In the genomic region with DNA sequence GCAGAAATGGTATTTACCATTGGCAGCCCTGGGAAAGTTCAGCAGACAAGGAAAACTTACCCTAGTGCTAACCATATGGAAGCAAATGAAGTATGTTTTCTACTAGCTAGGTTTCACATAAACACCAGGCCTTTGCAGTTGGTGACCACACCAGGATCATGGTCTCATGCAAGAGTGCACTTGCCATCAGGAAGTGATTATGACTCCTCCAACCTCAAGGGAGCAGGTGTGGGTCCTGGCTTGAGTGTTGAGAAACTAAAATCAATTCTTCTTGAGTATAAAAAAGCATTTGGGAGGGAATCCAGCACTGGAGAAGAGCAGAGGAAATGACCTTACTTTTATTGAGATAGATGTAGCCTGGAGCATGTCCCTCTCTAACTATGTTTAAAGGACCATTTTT, we compare ENCODE assay signal across 12 cellular contexts. TPM values are rescaled to one million over a fixed set of nuclear protein-coding genes. Genes with fewer than 3 reads are reported as not detected.
DNase-seq lines count a peak whose midpoint lies in the region; ATAC-seq and TF ChIP-seq lines count a peak whose summit lies in the region.
"Had no signal": no experiment of that assay in that cellular context is flagged by ENCODE, and none has a peak within 500 bp of the region (broad histone marks: within the 10 kb centered on the region; RNA-seq: fewer than 3 reads in every experiment).

No MANE protein-coding gene starts in this region.

- H3K27ac ChIP-seq in body of pancreas (no peak overlapping the region), prostate gland (no peak overlapping the region)

- TF ChIP-seq POLR2A in body of pancreas (IDR thresholded peaks at IDR 0.05) (no peak), prostate gland (IDR thresholded peaks at IDR 0.05) (no peak)

- DNase-seq in HFF-Myc (ENCODE audit: extremely low read depth, low read depth) (peak; percentile 55), kidney tubule cell (ENCODE audit: low spot score) (peak; percentile 65), NCI-H187 treated with DMSO at 0.1 percent for 48 hours (lab: John Stamatoyannopoulos, UW) (no peak), body of pancreas (no peak), GM13976 (ENCODE audit: low spot score) (no peak), prostate gland (ENCODE audit: low spot score) (no peak)
- DNase-seq: activated gamma-delta T cell, esophagus squamous epithelium, NCI-H1694 treated with DMSO at 0.1 percent for 48 hours, T-helper 17 cell had no signal

- intact Hi-C loops in body of pancreas (cut with DNase I) (no loop called here), prostate gland (cut with DNase I) (no loop called here)

- H3K4me3 ChIP-seq in HFF-Myc (replicated peaks; ENCODE audit: low read depth, low read length) = no peak overlapping the region
- no peak overlapping the region for H3K4me3 ChIP-seq in body of pancreas
- no peak overlapping the region for H3K4me3 ChIP-seq in prostate gland
- H3K4me3 ChIP-seq: esophagus squamous epithelium had no signal

- no peaks in the 10 kb centered on the region for H3K9me3 ChIP-seq in body of pancreas
- no peaks in the 10 kb centered on the region for H3K9me3 ChIP-seq in prostate gland
- H3K9me3 ChIP-seq: esophagus squamous epithelium had no signal

- no peaks in the 10 kb centered on the region for H3K27me3 ChIP-seq in body of pancreas
- no peaks in the 10 kb centered on the region for H3K27me3 ChIP-seq in prostate gland (replicated peaks; ENCODE audit: insufficient read depth)
- H3K27me3 ChIP-seq: esophagus squamous epithelium had no signal

- H3K4me1 ChIP-seq in body of pancreas (no peaks in the 10 kb centered on the region), prostate gland (replicated peaks) (no peaks in the 10 kb centered on the region)

- peak; percentile 86 for ATAC-seq in GM19023 (IDR thresholded peaks at IDR 0.05; ENCODE audit: unreplicated experiment)
- peak; percentile 93 for ATAC-seq in HG03469 (IDR thresholded peaks at IDR 0.05; ENCODE audit: unreplicated experiment)
- no peak for ATAC-seq in body of pancreas
- ATAC-seq: T-helper 17 cell had no signal

- H3K36me3 ChIP-seq in body of pancreas (replicated peaks in 1 of 2; ENCODE audit: insufficient read depth in 1 of 2, low read depth in 2 of 2) (no peaks in the 10 kb centered on the region), prostate gland (no peaks in the 10 kb centered on the region)
- H3K36me3 ChIP-seq: esophagus squamous epithelium had no signal

- in situ Hi-C loops in GM13976 (cut with MboI; ENCODE audit: low sequenced_read_pairs, unreplicated experiment) = no loop called here

- no peak for TF ChIP-seq CTCF in HFF-Myc (IDR thresholded peaks at IDR 0.05; ENCODE audit: low read depth, low read length, missing control alignments)
- TF ChIP-seq CTCF in body of pancreas (IDR thresholded peaks at IDR 0.05) = no peak
- TF ChIP-seq CTCF in GM13976 (IDR thresholded peaks at IDR 0.05; ENCODE audit: borderline replicate concordance, control extremely low read depth, extremely low read depth, insufficient read depth, missing control alignments) = no peak
- no peak for TF ChIP-seq CTCF in prostate gland (IDR thresholded peaks at IDR 0.05)

RNA-seq across cellular contexts. Expression of gene SPAG16, which starts 56.8 kb away (rescaled TPM):
- 10 to 100 TPM; 15.5 to 22.8 TPM for total RNA-seq in body of pancreas
- 10 to 100 TPM; 27.1 to 29.2 TPM for total RNA-seq in prostate gland

Comparison
In these comparisons a context has a peak if more than half of its experiments do, and no peak if none do; other contexts are left out.
1. DNase-seq: peak in HFF-Myc (single experiment) and kidney tubule cell (single experiment); none in NCI-H187 treated with DMSO at 0.1 percent for 48 hours (single experiment), body of pancreas (0 of 4), GM13976 (single experiment) and prostate gland (single experiment).